Comparison of ENCODE assay signal across 8 cellular contexts in the genomic region with DNA sequence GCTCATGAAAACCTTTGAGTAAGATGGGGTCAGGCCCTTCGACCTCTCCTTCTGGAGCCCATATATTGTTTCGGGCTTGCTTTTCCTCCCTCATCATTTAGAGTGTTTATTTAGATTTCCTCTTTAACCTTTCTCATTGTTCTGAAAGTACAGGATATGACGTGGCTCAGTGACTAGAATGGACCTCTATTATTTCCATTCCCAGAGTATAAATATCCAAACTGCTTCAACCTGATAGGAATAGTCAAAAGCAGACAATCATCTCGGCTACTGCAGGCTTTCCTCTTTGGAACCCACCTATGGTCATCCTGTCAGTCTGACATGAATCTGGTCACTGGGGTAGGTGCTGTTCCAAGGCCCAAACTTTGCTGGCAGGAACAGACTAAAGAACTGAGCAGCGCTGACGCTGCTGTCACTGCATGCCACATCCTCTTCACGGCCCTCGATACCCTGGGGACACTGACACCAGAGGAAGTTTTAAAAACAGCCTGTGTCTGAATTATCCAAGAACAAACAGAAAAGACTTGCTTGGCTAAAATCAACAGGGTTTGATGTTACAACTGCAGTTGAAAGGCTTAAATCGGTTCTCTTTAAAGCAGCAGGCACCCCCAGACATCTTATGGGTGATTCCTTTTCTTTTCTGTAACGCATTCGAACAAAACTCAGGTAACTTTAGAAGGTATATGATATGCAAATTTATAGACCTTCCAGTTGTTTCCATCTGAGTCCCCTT. TPM values are rescaled to one million over a fixed set of nuclear protein-coding genes. Genes with fewer than 3 reads are reported as not detected.
DNase-seq lines count a peak whose midpoint lies in the region; ATAC-seq, FAIRE-seq and TF ChIP-seq lines count a peak whose summit lies in the region.

No MANE protein-coding gene starts in this region.

- H3K36me3 ChIP-seq in bronchial epithelial cell (ENCODE audit: control insufficient read depth, insufficient read depth, low read length) (no peaks in the 10 kb centered on the region), mucosa of descending colon (ENCODE audit: low read depth) (peaks cover 4% of the 10 kb centered on the region), uterus (no peaks in the 10 kb centered on the region)

- intact Hi-C loops in mucosa of descending colon (cut with DNase I, micrococcal nuclease) = no loop called here
- intact Hi-C loops in uterus (cut with DNase I; ENCODE audit: low total_unique reads) = no loop called here

- no peak for FAIRE-seq in bronchial epithelial cell (lab: Jason Lieb, UNC)

- H3K4me3 Mint-ChIP-seq in T-helper 1 cell treated with Interleukin-12 subunit alpha and Interleukin-12 subunit beta and Interleukin-4 antibody, amounts not matched to agents 30 μg/mL and 1 μg/mL, for 36 hours = peak overlapping the region; percentile 75

- TF ChIP-seq POLR2A in uterus (IDR thresholded peaks at IDR 0.05) = peak; percentile 10 to 19

- TF ChIP-seq CTCF in bronchial epithelial cell (IDR thresholded peaks at IDR 0.05; ENCODE audit: insufficient read depth, low read length, severe bottlenecking) = no peak
- no peak for TF ChIP-seq CTCF in mucosa of descending colon (IDR thresholded peaks at IDR 0.05)
- no peak for TF ChIP-seq CTCF in uterus (IDR thresholded peaks at IDR 0.05)

- peak overlapping the region; percentile 63 to 87 for H3K27ac ChIP-seq in uterus

- H3K9me3 ChIP-seq in mucosa of descending colon (no peaks in the 10 kb centered on the region), uterus (no peaks in the 10 kb centered on the region)

- H3K4me3 ChIP-seq in bronchial epithelial cell (ENCODE audit: low read depth, low read length) (no peak overlapping the region), mucosa of descending colon (no peak overlapping the region), uterus (no peak overlapping the region)

- DNase-seq in NCI-H345 (lab: John Stamatoyannopoulos, UW) (peak; percentile 51), NCI-H345 treated with DMSO at 0.1 percent for 48 hours (lab: John Stamatoyannopoulos, UW; ENCODE audit: unreplicated experiment) (no peak), bronchial epithelial cell (ENCODE audit: low read depth) (peak; percentile 64), mucosa of descending colon (peak in 2 of 3 donors; percentile 50 to 75), uterus (peak; percentile 24 to 51), SW480 (ENCODE audit: low spot score) (no peak)

- H3K4me1 ChIP-seq in mucosa of descending colon (ENCODE audit: low read depth) (peaks cover 22% of the 10 kb centered on the region), uterus (no peaks in the 10 kb centered on the region)

- ATAC-seq in HG02981 (IDR thresholded peaks at IDR 0.05; ENCODE audit: unreplicated experiment) = peak; percentile 68
- ATAC-seq in mucosa of descending colon = peak; percentile 46

- peaks cover 5% of the 10 kb centered on the region for H3K36me3 Mint-ChIP-seq in T-helper 1 cell treated with Interleukin-12 subunit alpha and Interleukin-12 subunit beta and Interleukin-4 antibody, amounts not matched to agents 30 μg/mL and 1 μg/mL, for 36 hours (ENCODE audit: low read depth)

- H3K27me3 Mint-ChIP-seq in T-helper 1 cell treated with Interleukin-12 subunit alpha and Interleukin-12 subunit beta and Interleukin-4 antibody, amounts not matched to agents 30 μg/mL and 1 μg/mL, for 36 hours (ENCODE audit: low read depth) = no peaks in the 10 kb centered on the region

- H3K4me1 Mint-ChIP-seq in T-helper 1 cell treated with Interleukin-12 subunit alpha and Interleukin-12 subunit beta and Interleukin-4 antibody, amounts not matched to agents 30 μg/mL and 1 μg/mL, for 36 hours (ENCODE audit: low read depth) = peaks cover 52% of the 10 kb centered on the region

- no peaks in the 10 kb centered on the region for H3K27me3 ChIP-seq in bronchial epithelial cell (ENCODE audit: control insufficient read depth, insufficient read depth, low read length)
- no peaks in the 10 kb centered on the region for H3K27me3 ChIP-seq in uterus

- H3K27ac Mint-ChIP-seq in T-helper 1 cell treated with Interleukin-12 subunit alpha and Interleukin-12 subunit beta and Interleukin-4 antibody, amounts not matched to agents 30 μg/mL and 1 μg/mL, for 36 hours = peak overlapping the region; percentile 99

- H3K9me3 Mint-ChIP-seq in T-helper 1 cell treated with Interleukin-12 subunit alpha and Interleukin-12 subunit beta and Interleukin-4 antibody, amounts not matched to agents 30 μg/mL and 1 μg/mL, for 36 hours = no peaks in the 10 kb centered on the region

RNA-seq across cellular contexts. Expression of a gene that starts 5.0 kb away (rescaled TPM):
- total RNA-seq in bronchial epithelial cell = 42.2 and 56.9 TPM in 2 replicates
- 10 to 100 TPM; 35.0 to 45.4 (median 40.9) TPM for total RNA-seq in mucosa of descending colon
- 100 to 1,000 TPM in 1 of 4 donors, 10 to 100 TPM in 3; 42.1 to 105 (median 57.2) TPM for total RNA-seq in uterus

RNA-seq across cellular contexts. Expression of a gene that starts 22.7 kb away (rescaled TPM):
- total RNA-seq in bronchial epithelial cell (1.4 and 2.6 TPM in 2 replicates), mucosa of descending colon (10 to 100 TPM in 1 of 3 donors, 1 to 10 TPM in 1, under 1 TPM in 1; 0.93 to 12.9 (median 5.0) TPM), uterus (10 to 100 TPM; 25.0 to 88.8 (median 57.9) TPM)

Comparison
In these comparisons a context has a peak if more than half of its experiments do, and no peak if none do; other contexts are left out.
1. DNase-seq: peak in NCI-H345 (single experiment), bronchial epithelial cell (single experiment), mucosa of descending colon (2 of 3) and uterus (2 of 2); none in NCI-H345 treated with DMSO at 0.1 percent for 48 hours (single experiment) and SW480 (single experiment).